28 cellular contexts compared by ENCODE assay signal in genomic region chr16:82867425-82867824, GRCh38.
A peak's percentile ranks its signal among the peaks of the same experiment; 100 is the strongest.
DNase-seq lines count a peak whose midpoint lies in the region; FAIRE-seq and TF ChIP-seq lines count a peak whose summit lies in the region.
"Had no signal": no experiment of that assay in that cellular context is flagged by ENCODE, and none has a peak within 500 bp of the region (broad histone marks: within the 10 kb centered on the region; RNA-seq: fewer than 3 reads in every experiment).

No MANE protein-coding gene starts in this region.

- FAIRE-seq in GM19239 (lab: Jason Lieb, UNC) = no peak
- FAIRE-seq in kidney (lab: Jason Lieb, UNC) = no peak
- FAIRE-seq: G401.6 had no signal

- intact Hi-C loops in kidney (cut with DNase I) = no loop called here

- peaks cover 0 to 13% of the 10 kb centered on the region in 2 donors for H3K9me3 ChIP-seq in kidney (ENCODE audit: control insufficient read depth in 1 of 2, low read length in 2 of 2)
- H3K9me3 ChIP-seq: BE2C, thyroid gland had no signal

- no peaks in the 10 kb centered on the region for H3K4me1 ChIP-seq in kidney (ENCODE audit: control insufficient read depth in 1 of 2, insufficient read depth in 1 of 2, low read depth in 1 of 2, low read length in 2 of 2)
- H3K4me1 ChIP-seq: BE2C, thyroid gland had no signal

- DNase-seq in AG09309 (ENCODE audit: low read depth) (peak; percentile 7), NCI-H69 (lab: John Stamatoyannopoulos, UW) (peak; percentile 67), dermis blood vessel endothelial cell (peak; percentile 26), foreskin melanocyte (peak; percentile 7), GM19238 (ENCODE audit: insufficient read length, low spot score) (no peak), NCI-H524 (lab: John Stamatoyannopoulos, UW) (no peak), GM19239 (ENCODE audit: insufficient read length, low spot score) (no peak), kidney (no peak)
- DNase-seq: activated CD4-positive, alpha-beta T cell treated with anti-CD3 and anti-CD28 coated beads, Interleukin-2, amount 10 ng/mL, durations not matched to agents 7 days and 5 days; activated naive CD4-positive, alpha-beta T cell treated with Interleukin-2 at 50 U/mL for 16 hours; activated T-cell treated with anti-CD3 and anti-CD28 coated beads, Interleukin-2, amount 50 U/mL, for 48 hours; BE2C; brain microvascular endothelial cell; CD8-positive, alpha-beta memory T cell; DMS 273 treated with DMSO at 0.1 percent for 48 hours; effector CD8-positive, alpha-beta T cell; islet precursor cell; KG1; MV-4-11; natural killer cell; NCI-H1694 treated with DMSO at 0.1 percent for 48 hours; NCI-H2171; NCI-H510A treated with DMSO at 0.1 percent for 48 hours; NK-92 treated with Interleukin-12 subunit alpha and Interleukin-12 subunit beta, amount 100 ng/mL, for 24 hours; SIG-M5; T1000; thyroid gland had no signal

- H3K36me3 ChIP-seq in kidney (ENCODE audit: control insufficient read depth in 1 of 2, insufficient read depth in 2 of 2, low read length in 2 of 2) = no peaks in the 10 kb centered on the region
- H3K36me3 ChIP-seq: BE2C, brain microvascular endothelial cell, thyroid gland had no signal

- no peak overlapping the region for H3K27ac ChIP-seq in kidney (ENCODE audit: low read depth in 2 of 2, low read length in 2 of 2)
- H3K27ac ChIP-seq: brain microvascular endothelial cell, thyroid gland had no signal

- no peak overlapping the region for H3K9ac ChIP-seq in kidney (ENCODE audit: low read length in 2 of 2)

- H3K4me3 ChIP-seq in AG09309 (ENCODE audit: control insufficient read depth, low read depth, low read length) (no peak overlapping the region), kidney (ENCODE audit: low read length in 2 of 2) (no peak overlapping the region)
- H3K4me3 ChIP-seq: thyroid gland had no signal

- TF ChIP-seq CTCF in AG09309 (IDR thresholded peaks at IDR 0.05; ENCODE audit: control insufficient read depth, insufficient read depth, low read depth, low read length, missing control alignments) (no peak), kidney (IDR thresholded peaks at IDR 0.05; ENCODE audit: borderline replicate concordance, extremely low read depth, insufficient read depth) (no peak)

Comparison
In these comparisons a context has a peak if more than half of its experiments do, and no peak if none do; other contexts are left out.
1. DNase-seq: peak in AG09309 (single experiment), NCI-H69 (single experiment), dermis blood vessel endothelial cell (single experiment) and foreskin melanocyte (single experiment); none in GM19238 (single experiment), NCI-H524 (0 of 2), GM19239 (single experiment) and kidney (single experiment).